Comparison of ENCODE assay signal across 8 cellular contexts in the genomic region with DNA sequence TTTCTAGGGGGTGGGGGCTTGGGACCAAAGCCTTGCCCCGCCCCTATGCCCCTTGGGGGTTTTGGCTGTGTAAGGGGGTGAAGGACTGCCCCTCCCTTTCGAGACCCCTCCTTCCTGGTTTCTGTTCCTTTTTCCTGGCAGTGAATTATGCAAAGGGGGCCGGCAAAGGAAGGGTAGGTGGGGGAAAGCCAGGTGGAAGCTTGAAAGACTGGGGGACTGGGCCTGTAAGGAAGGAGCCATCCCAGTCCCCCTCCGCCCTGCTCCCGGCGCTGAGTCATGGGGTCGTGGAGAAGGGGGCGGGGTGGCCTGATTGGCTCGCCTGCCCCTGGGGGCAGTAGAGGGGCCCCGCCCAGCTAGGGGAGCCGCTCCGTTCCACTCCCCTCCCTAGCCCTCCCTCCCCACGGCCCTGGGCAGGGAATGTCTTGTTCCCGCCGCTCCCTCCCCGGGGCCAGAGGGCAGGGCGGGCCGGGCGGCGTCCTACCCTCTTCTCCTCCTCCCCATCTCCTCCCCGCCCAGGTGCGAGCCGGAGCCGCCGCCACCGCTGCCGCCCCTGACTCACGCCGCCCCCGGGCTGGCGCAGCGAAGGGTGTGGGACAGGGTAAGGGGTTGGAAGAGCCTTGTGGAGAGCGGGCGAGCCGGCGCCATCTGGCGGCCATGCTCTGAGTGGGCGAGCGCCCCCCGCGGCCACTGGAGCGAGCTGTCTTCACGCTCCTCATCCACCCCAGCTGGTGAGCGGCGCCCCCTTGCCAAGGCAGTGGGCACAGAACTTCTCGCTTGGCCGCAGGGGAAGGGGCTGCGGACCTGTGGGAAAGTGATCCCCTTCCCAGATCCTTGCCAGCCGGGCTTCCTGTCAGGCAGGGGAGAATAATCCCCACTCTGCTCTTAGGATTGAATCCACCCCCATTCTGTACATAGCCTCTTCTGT. TPM values are rescaled to one million over a fixed set of nuclear protein-coding genes. Genes with fewer than 3 reads are reported as not detected.
A peak's percentile ranks its signal among the peaks of the same experiment; 100 is the strongest.
DNase-seq lines count a peak whose midpoint lies in the region; ATAC-seq and TF ChIP-seq lines count a peak whose summit lies in the region.

No MANE protein-coding gene starts in this region.

- H3K4me3 Mint-ChIP-seq in neural crest cell, result peak overlapping the region; percentile 71
- H3K4me3 Mint-ChIP-seq in stimulated activated naive CD8-positive, alpha-beta T cell treated with anti-CD3 and anti-CD28 coated beads, Interleukin-15, amount 100 ng/mL, for 72 hours, result peak overlapping the region; percentile 51 to 71

- H3K36me3 ChIP-seq in RWPE2 (ENCODE audit: low read depth), result peaks cover 26% of the 10 kb centered on the region

- H3K36me3 Mint-ChIP-seq in neural crest cell (ENCODE audit: low read depth), result no peaks in the 10 kb centered on the region

- H3K9me3 Mint-ChIP-seq in neural crest cell, result no peaks in the 10 kb centered on the region
- no peaks in the 10 kb centered on the region for H3K9me3 Mint-ChIP-seq in stimulated activated naive CD8-positive, alpha-beta T cell treated with anti-CD3 and anti-CD28 coated beads, Interleukin-15, amount 100 ng/mL, for 72 hours

- ATAC-seq in GM21515 (IDR thresholded peaks at IDR 0.05; ENCODE audit: unreplicated experiment), result peak; percentile 56
- peak; percentile 88 for ATAC-seq in RWPE2 (ENCODE audit: low read depth)
- peak; percentile 93 for ATAC-seq in stimulated activated naive CD8-positive, alpha-beta T cell treated with anti-CD3 and anti-CD28 coated beads, Interleukin-15, amount 100 ng/mL, for 72 hours

- no peak overlapping the region for H3K27ac Mint-ChIP-seq in neural crest cell (ENCODE audit: unreplicated experiment)
- H3K27ac Mint-ChIP-seq in stimulated activated naive CD8-positive, alpha-beta T cell treated with anti-CD3 and anti-CD28 coated beads, Interleukin-15, amount 100 ng/mL, for 72 hours, result peak overlapping the region in 1 of 2 donors; percentile 50

- DNase-seq in D341Med (ENCODE audit: low spot score) (peak; percentile 97), RWPE2 (ENCODE audit: low spot score) (peak; percentile 98), fibroblast of villous mesenchyme (ENCODE audit: low read depth) (peak; percentile 88), neural crest cell (ENCODE audit: low read depth, low spot score) (peak; percentile 85)
- DNase-seq in Jurkat, Clone E6-1 (ENCODE audit: low read depth, low spot score), result peak; percentile 76
- peak; percentile 96 for DNase-seq in activated effector memory CD4-positive, alpha-beta T cell treated with anti-CD3 and anti-CD28 coated beads, Interleukin-2, amount 50 U/mL, for 16 hours
- DNase-seq in stimulated activated naive CD8-positive, alpha-beta T cell treated with anti-CD3 and anti-CD28 coated beads, Interleukin-15, amount 100 ng/mL, for 72 hours, result peak; percentile 85 to 92

- no peaks in the 10 kb centered on the region for H3K9me3 ChIP-seq in RWPE2 (ENCODE audit: severe bottlenecking)

- H3K4me3 ChIP-seq in Jurkat, Clone E6-1 (ENCODE audit: low read length), result peak overlapping the region; percentile 37
- H3K4me3 ChIP-seq in RWPE2 (ENCODE audit: severe bottlenecking) (no peak overlapping the region), fibroblast of villous mesenchyme (ENCODE audit: low read depth, low read length) (peak overlapping the region; percentile 36)

- H3K27me3 Mint-ChIP-seq in neural crest cell (ENCODE audit: low read depth), result no peaks in the 10 kb centered on the region
- peaks cover 22% of the 10 kb centered on the region for H3K27me3 Mint-ChIP-seq in stimulated activated naive CD8-positive, alpha-beta T cell treated with anti-CD3 and anti-CD28 coated beads, Interleukin-15, amount 100 ng/mL, for 72 hours

- peaks cover 18% of the 10 kb centered on the region for H3K4me1 ChIP-seq in RWPE2 (ENCODE audit: insufficient read depth, poor library complexity, severe bottlenecking)

- peaks cover 29% of the 10 kb centered on the region for H3K4me1 Mint-ChIP-seq in neural crest cell
- H3K4me1 Mint-ChIP-seq in stimulated activated naive CD8-positive, alpha-beta T cell treated with anti-CD3 and anti-CD28 coated beads, Interleukin-15, amount 100 ng/mL, for 72 hours, result peaks cover 63% of the 10 kb centered on the region

- H3K27me3 ChIP-seq in RWPE2 (ENCODE audit: insufficient read depth, poor library complexity, severe bottlenecking), result no peaks in the 10 kb centered on the region

- H3K27ac ChIP-seq in RWPE2 (ENCODE audit: poor library complexity, severe bottlenecking), result peak overlapping the region; percentile 92

- TF ChIP-seq CTCF in RWPE2 (IDR thresholded peaks at IDR 0.05; ENCODE audit: poor library complexity, severe bottlenecking) (peak; percentile 99), fibroblast of villous mesenchyme (IDR thresholded peaks at IDR 0.05; ENCODE audit: insufficient read depth, low read depth, low read length) (peak; percentile 97), neural crest cell (conservative IDR thresholded peaks at IDR 0.05) (peak; percentile 99)

RNA-seq across cellular contexts. Expression of gene ZBTB7B, which starts 14.7 kb away (rescaled TPM):
- polyA plus RNA-seq in Jurkat, Clone E6-1 (2012; ENCODE audit: insufficient read depth, insufficient read length), result 3.9 TPM
- total RNA-seq in fibroblast of villous mesenchyme, result 15.5 and 15.8 TPM in 2 replicates
- total RNA-seq in neural crest cell, result 5.9 and 6.9 TPM in 2 replicates

RNA-seq across cellular contexts. Expression of gene DCST2, which starts 16.3 kb away (rescaled TPM):
- not detected for polyA plus RNA-seq in Jurkat, Clone E6-1 (2012; ENCODE audit: insufficient read depth, insufficient read length)
- total RNA-seq in fibroblast of villous mesenchyme (not detected in 2 replicates), neural crest cell (1.3 and 3.4 TPM in 2 replicates)

RNA-seq across cellular contexts. Expression of gene DCST1, which starts 16.3 kb away (rescaled TPM):
- not detected for polyA plus RNA-seq in Jurkat, Clone E6-1 (2012; ENCODE audit: insufficient read depth, insufficient read length)
- total RNA-seq in fibroblast of villous mesenchyme (not detected in 2 replicates), neural crest cell (not detected in 2 replicates)

RNA-seq across cellular contexts. Expression of gene LENEP, which starts 23.9 kb away (rescaled TPM):
- polyA plus RNA-seq in Jurkat, Clone E6-1 (2012; ENCODE audit: insufficient read depth, insufficient read length), result not detected
- total RNA-seq in fibroblast of villous mesenchyme, result 0.32 and 0.43 TPM in 2 replicates
- 1.9 and 2.5 TPM in 2 replicates for total RNA-seq in neural crest cell

RNA-seq across cellular contexts. Expression of gene ADAM15, which starts 33.8 kb away (rescaled TPM):
- 41.8 TPM for polyA plus RNA-seq in Jurkat, Clone E6-1 (2012; ENCODE audit: insufficient read depth, insufficient read length)
- total RNA-seq in fibroblast of villous mesenchyme (41.2 and 49.2 TPM in 2 replicates), neural crest cell (82.2 and 85.1 TPM in 2 replicates)
